8 cellular contexts compared by ENCODE assay signal in the genomic region with DNA sequence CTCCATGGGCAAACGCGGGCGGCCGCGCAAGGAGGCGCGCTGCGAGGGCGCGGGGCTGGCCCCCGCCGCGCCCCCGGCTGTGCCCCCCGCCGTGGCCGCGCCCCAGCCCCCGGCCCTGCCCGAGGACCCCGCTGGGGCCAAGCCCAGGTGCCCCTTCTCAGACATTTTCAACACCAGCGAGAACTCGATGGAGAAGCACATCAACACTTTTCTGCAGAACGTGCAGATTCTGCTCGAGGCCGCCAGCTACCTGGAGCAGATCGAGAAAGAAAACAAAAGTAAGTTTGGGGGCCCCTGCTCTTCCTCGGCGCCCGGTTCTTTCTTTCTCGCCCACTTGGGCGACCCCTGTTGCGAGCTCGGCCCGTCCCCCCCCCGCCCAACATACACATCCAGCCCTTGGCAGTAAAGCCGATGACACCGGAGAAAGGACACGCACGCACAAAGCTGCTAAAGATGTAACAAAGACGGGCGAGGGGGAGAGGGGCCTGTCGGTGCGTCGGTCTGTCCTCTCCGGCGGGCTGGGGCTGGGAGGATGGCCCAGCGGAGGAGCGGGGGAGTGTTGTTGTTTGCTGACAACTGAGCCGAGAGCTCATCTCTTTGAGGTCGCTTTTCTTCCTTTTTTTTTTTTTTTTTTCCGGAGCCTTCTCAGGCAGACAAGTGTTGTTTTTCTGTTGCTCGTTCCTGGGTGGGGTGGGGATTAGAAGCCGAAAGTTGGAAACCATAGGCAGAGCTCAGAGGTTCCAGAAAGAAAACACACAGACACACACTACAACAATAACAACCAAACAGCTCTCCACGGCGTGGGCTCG. TPM values are rescaled to one million over a fixed set of nuclear protein-coding genes. Genes with fewer than 3 reads are reported as not detected.
DNase-seq lines count a peak whose midpoint lies in the region; ATAC-seq and TF ChIP-seq lines count a peak whose summit lies in the region.

No MANE protein-coding gene starts in this region.

- DNase-seq in DND-41 (peak; percentile 37), SHP77 treated with DMSO at 0.1 percent for 48 hours (lab: John Stamatoyannopoulos, UW) (peak; percentile 17), adipocyte (ENCODE audit: low read depth) (peak; percentile 73), hepatocyte (ENCODE audit: low spot score) (peak; percentile 58), sigmoid colon (peak; percentile 77)

- H3K9me3 ChIP-seq in DND-41 (ENCODE audit: insufficient read depth, low read length, severe bottlenecking) (no peaks in the 10 kb centered on the region), adipocyte (ENCODE audit: control insufficient read depth, low read length) (no peaks in the 10 kb centered on the region), hepatocyte (ENCODE audit: low read depth) (no peaks in the 10 kb centered on the region), sigmoid colon (no peaks in the 10 kb centered on the region)

- H4K20me1 ChIP-seq in DND-41 (ENCODE audit: insufficient read depth, low read length), result no peaks in the 10 kb centered on the region; the same call in 1 of the 2 replicates
- no peaks in the 10 kb centered on the region for H4K20me1 ChIP-seq in hepatocyte (ENCODE audit: insufficient read depth, poor library complexity, severe bottlenecking)

- TF ChIP-seq CTCF in DND-41 (IDR thresholded peaks at IDR 0.05; ENCODE audit: borderline replicate concordance, extremely low read depth, low read length, poor library complexity, severe bottlenecking) (no peak), hepatocyte (IDR thresholded peaks at IDR 0.05; ENCODE audit: poor library complexity) (no peak), sigmoid colon (IDR thresholded peaks at IDR 0.05) (no peak)

- TF ChIP-seq POLR2A in sigmoid colon (IDR thresholded peaks at IDR 0.05), result no peak
- no peak for TF ChIP-seq POLR2A in GM18505 (IDR thresholded peaks at IDR 0.05; ENCODE audit: borderline replicate concordance, extremely low read depth, insufficient read depth, insufficient read length)

- H3K4me2 ChIP-seq in DND-41 (ENCODE audit: insufficient read depth, low read length) (peak overlapping the region; percentile 93), hepatocyte (peak overlapping the region; percentile 93)

- WGBS in hepatocyte (ENCODE audit: low lambda C conversion rate, missing lambda C conversion rate), result 1% methylated on average over 35 of the region's 57 CpGs
- 0 to 1% methylated on average over 57 of the region's 57 CpGs for WGBS in sigmoid colon, 2 donors

- H3K9ac ChIP-seq in DND-41 (ENCODE audit: low read depth, low read length) (peak overlapping the region; percentile 46), adipocyte (ENCODE audit: low read length) (peak overlapping the region; percentile 76)

- H3K36me3 ChIP-seq in DND-41 (ENCODE audit: insufficient read depth, low read length) (no peaks in the 10 kb centered on the region), adipocyte (ENCODE audit: control insufficient read depth, insufficient read depth, low read length, severe bottlenecking) (no peaks in the 10 kb centered on the region), hepatocyte (replicated peaks; ENCODE audit: insufficient read depth, low read depth) (no peaks in the 10 kb centered on the region), sigmoid colon (no peaks in the 10 kb centered on the region)

- peak overlapping the region; percentile 72 for H2AFZ ChIP-seq in DND-41 (ENCODE audit: low read depth, low read length)
- peak overlapping the region; percentile 92 for H2AFZ ChIP-seq in hepatocyte

- peaks cover 86% of the 10 kb centered on the region for H3K27me3 ChIP-seq in DND-41 (ENCODE audit: insufficient read depth, low read length, poor library complexity)
- peaks cover 8% of the 10 kb centered on the region for H3K27me3 ChIP-seq in adipocyte (replicated peaks; ENCODE audit: control insufficient read depth, insufficient read depth, low read length)
- H3K27me3 ChIP-seq in hepatocyte, result no peaks in the 10 kb centered on the region
- no peaks in the 10 kb centered on the region for H3K27me3 ChIP-seq in sigmoid colon

- peaks cover 43% of the 10 kb centered on the region for H3K4me1 ChIP-seq in DND-41 (ENCODE audit: insufficient read depth, low read length)
- peaks cover 10% of the 10 kb centered on the region for H3K4me1 ChIP-seq in adipocyte (ENCODE audit: control insufficient read depth, insufficient read depth, low read length)
- H3K4me1 ChIP-seq in hepatocyte (ENCODE audit: insufficient read depth), result peaks cover 11% of the 10 kb centered on the region
- peaks cover 0 to 24% (median 20%) of the 10 kb centered on the region in 4 donors for H3K4me1 ChIP-seq in sigmoid colon

- H3K9me2 ChIP-seq in hepatocyte (replicated peaks; ENCODE audit: insufficient read depth), result no peaks in the 10 kb centered on the region

- H3K79me2 ChIP-seq in DND-41 (ENCODE audit: insufficient read depth, low read length), result no peaks in the 10 kb centered on the region
- H3K79me2 ChIP-seq in hepatocyte, result peaks cover 11% of the 10 kb centered on the region

- ATAC-seq in DND-41 (ENCODE audit: insufficient read depth, low read depth), result 0 out of 3 replicates have a peak, but pooled peaks have one; percentile 13
- peak; percentile 7 for ATAC-seq in HG03159 (IDR thresholded peaks at IDR 0.05; ENCODE audit: unreplicated experiment)
- ATAC-seq in GM18909 (IDR thresholded peaks at IDR 0.05; ENCODE audit: poor library complexity, unreplicated experiment), result no peak
- no peak for ATAC-seq in GM18505 (IDR thresholded peaks at IDR 0.05; ENCODE audit: unreplicated experiment)

- H3K27ac ChIP-seq in DND-41 (ENCODE audit: low read length), result no peak overlapping the region; the same call in 1 of the 2 replicates
- peak overlapping the region; percentile 93 for H3K27ac ChIP-seq in hepatocyte
- H3K27ac ChIP-seq in sigmoid colon, result peak overlapping the region; percentile 94 to 100 (median 98)

- intact Hi-C loops in sigmoid colon (cut with DNase I), result loop anchor here (1.0 to 5.0 kb wide), 2 partner anchors 71 to 201 kb away; a partner anchor contains a TSS

- TF ChIP-seq EP300 in sigmoid colon (IDR thresholded peaks at IDR 0.05), result no peak

- H3K4me3 ChIP-seq in DND-41 (ENCODE audit: low read depth in 1 of 2, low read length in 2 of 2) (peak overlapping the region; percentile 11 to 60; a peak in 3 of 4 replicates), adipocyte (ENCODE audit: low read length) (peak overlapping the region; percentile 89), hepatocyte (peak overlapping the region; percentile 88), sigmoid colon (peak overlapping the region; percentile 62 to 92 (median 76))

RNA-seq across cellular contexts. Expression of a gene that starts 0.6 kb away (rescaled TPM):
- total RNA-seq in hepatocyte (13.2 and 14.2 TPM in 2 replicates), sigmoid colon (100 to 1,000 TPM in 3 of 4 donors, 10 to 100 TPM in 1; 92.0 to 148 (median 107) TPM)
- polyA plus RNA-seq in hepatocyte (14.1 and 14.8 TPM in 2 replicates), sigmoid colon (10 to 100 TPM; 52.2 to 84.7 (median 84.2) TPM)

Comparison
In these comparisons a context has a peak if more than half of its experiments do, and no peak if none do; other contexts are left out.
1. ATAC-seq: peak in DND-41 (single experiment) and HG03159 (single experiment); none in GM18909 (single experiment) and GM18505 (single experiment).
2. DNase-seq: peak in every context shown above with its lines; median percentile 77 in sigmoid colon; 73 in adipocyte; 58 in hepatocyte; 37 in DND-41; 17 in SHP77 treated with DMSO at 0.1 percent for 48 hours.
3. H3K4me3 ChIP-seq: peak in every context shown above with its lines; median percentile 89 in adipocyte; 88 in hepatocyte; 76 in sigmoid colon; 36 in DND-41.